Comparison of ENCODE assay signal across 1 cellular context in genomic region chr1:17228619-17229018, GRCh38.
TF ChIP-seq lines count a peak whose summit lies in the region.

No MANE protein-coding gene starts in this region.

TF ChIP-seq in HCT116, 20 proteins besides CTCF, POLR2A, EP300 and RAD21 (continued from another document):
- TF ChIP-seq, protein P1, sequence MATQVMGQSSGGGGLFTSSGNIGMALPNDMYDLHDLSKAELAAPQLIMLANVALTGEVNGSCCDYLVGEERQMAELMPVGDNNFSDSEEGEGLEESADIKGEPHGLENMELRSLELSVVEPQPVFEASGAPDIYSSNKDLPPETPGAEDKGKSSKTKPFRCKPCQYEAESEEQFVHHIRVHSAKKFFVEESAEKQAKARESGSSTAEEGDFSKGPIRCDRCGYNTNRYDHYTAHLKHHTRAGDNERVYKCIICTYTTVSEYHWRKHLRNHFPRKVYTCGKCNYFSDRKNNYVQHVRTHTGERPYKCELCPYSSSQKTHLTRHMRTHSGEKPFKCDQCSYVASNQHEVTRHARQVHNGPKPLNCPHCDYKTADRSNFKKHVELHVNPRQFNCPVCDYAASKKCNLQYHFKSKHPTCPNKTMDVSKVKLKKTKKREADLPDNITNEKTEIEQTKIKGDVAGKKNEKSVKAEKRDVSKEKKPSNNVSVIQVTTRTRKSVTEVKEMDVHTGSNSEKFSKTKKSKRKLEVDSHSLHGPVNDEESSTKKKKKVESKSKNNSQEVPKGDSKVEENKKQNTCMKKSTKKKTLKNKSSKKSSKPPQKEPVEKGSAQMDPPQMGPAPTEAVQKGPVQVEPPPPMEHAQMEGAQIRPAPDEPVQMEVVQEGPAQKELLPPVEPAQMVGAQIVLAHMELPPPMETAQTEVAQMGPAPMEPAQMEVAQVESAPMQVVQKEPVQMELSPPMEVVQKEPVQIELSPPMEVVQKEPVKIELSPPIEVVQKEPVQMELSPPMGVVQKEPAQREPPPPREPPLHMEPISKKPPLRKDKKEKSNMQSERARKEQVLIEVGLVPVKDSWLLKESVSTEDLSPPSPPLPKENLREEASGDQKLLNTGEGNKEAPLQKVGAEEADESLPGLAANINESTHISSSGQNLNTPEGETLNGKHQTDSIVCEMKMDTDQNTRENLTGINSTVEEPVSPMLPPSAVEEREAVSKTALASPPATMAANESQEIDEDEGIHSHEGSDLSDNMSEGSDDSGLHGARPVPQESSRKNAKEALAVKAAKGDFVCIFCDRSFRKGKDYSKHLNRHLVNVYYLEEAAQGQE (IDR thresholded peaks at IDR 0.05; ENCODE audit: low read depth), result no peak
- TF ChIP-seq SIN3A (IDR thresholded peaks at IDR 0.05; ENCODE audit: low read depth), result no peak
